In genomic region chr14:96797188-96797942, GRCh38 we compare ENCODE assay signal across 8 cellular contexts.
A peak's percentile ranks its signal among the peaks of the same experiment; 100 is the strongest.
DNase-seq lines count a peak whose midpoint lies in the region; FAIRE-seq and TF ChIP-seq lines count a peak whose summit lies in the region.

Gene VRK1, plus strand, starts transcription at chr14:96797382. Its CDS starts 36,090 bp downstream, at chr14:96833472.

- H3K36me3 ChIP-seq in MM.1S (replicated peaks; ENCODE audit: insufficient read depth, low read length) = no peaks in the 10 kb centered on the region

- H3K9me3 Mint-ChIP-seq in nephron progenitor cell = no peaks in the 10 kb centered on the region
- no peaks in the 10 kb centered on the region for H3K9me3 Mint-ChIP-seq in stimulated activated naive CD8-positive, alpha-beta T cell treated with anti-CD3 and anti-CD28 coated beads, Interleukin-15, Interleukin-2, amounts not matched to agents 100 ng/mL and 50 ng/mL, for 24 hours

- H3K9me3 ChIP-seq in MM.1S (replicated peaks; ENCODE audit: insufficient read depth, low read length) = no peaks in the 10 kb centered on the region

- TF ChIP-seq CTCF in MM.1S (IDR thresholded peaks at IDR 0.05; ENCODE audit: low read length) = no peak
- no peak for TF ChIP-seq CTCF in nephron progenitor cell (IDR thresholded peaks at IDR 0.05)

- no peaks in the 10 kb centered on the region for H3K27me3 ChIP-seq in MM.1S (replicated peaks; ENCODE audit: insufficient read depth, low read length)

- peaks cover 4% of the 10 kb centered on the region for H3K27me3 Mint-ChIP-seq in nephron progenitor cell (ENCODE audit: low read depth, poor library complexity)
- H3K27me3 Mint-ChIP-seq in stimulated activated naive CD8-positive, alpha-beta T cell treated with anti-CD3 and anti-CD28 coated beads, Interleukin-15, Interleukin-2, amounts not matched to agents 100 ng/mL and 50 ng/mL, for 24 hours = peaks cover 7% of the 10 kb centered on the region

- peak within 1 kb of the TSS; percentile 87 for H3K27ac Mint-ChIP-seq in nephron progenitor cell
- peak within 1 kb of the TSS; percentile 91 for H3K27ac Mint-ChIP-seq in stimulated activated naive CD8-positive, alpha-beta T cell treated with anti-CD3 and anti-CD28 coated beads, Interleukin-15, Interleukin-2, amounts not matched to agents 100 ng/mL and 50 ng/mL, for 24 hours

- H3K9me2 ChIP-seq in MM.1S (replicated peaks; ENCODE audit: insufficient read depth, low read length) = no peaks in the 10 kb centered on the region

- DNase-seq in HCEC 1CT = peak; percentile 96
- DNase-seq in MM.1S = peak; percentile 88
- peak; percentile 92 for DNase-seq in SHP77 treated with DMSO at 0.1 percent for 48 hours (lab: John Stamatoyannopoulos, UW)
- peak; percentile 94 for DNase-seq in activated effector memory CD4-positive, alpha-beta T cell treated with Interleukin-2 at 50 U/mL for 16 hours
- peak; percentile 85 for DNase-seq in fibroblast of the conjunctiva (ENCODE audit: low read depth)
- DNase-seq in nephron progenitor cell = peak; percentile 97

- no peaks in the 10 kb centered on the region; the same call in 1 of the 2 replicates for H4K20me1 ChIP-seq in MM.1S (ENCODE audit: insufficient read depth, low read length)

- H3K4me1 Mint-ChIP-seq in nephron progenitor cell = peaks cover 53% of the 10 kb centered on the region
- peaks cover 33% of the 10 kb centered on the region for H3K4me1 Mint-ChIP-seq in stimulated activated naive CD8-positive, alpha-beta T cell treated with anti-CD3 and anti-CD28 coated beads, Interleukin-15, Interleukin-2, amounts not matched to agents 100 ng/mL and 50 ng/mL, for 24 hours (ENCODE audit: low read depth)

- H3K4me2 ChIP-seq in MM.1S (ENCODE audit: low read depth, low read length) = peak within 1 kb of the TSS; percentile 74

- peak within 1 kb of the TSS; percentile 69 for H2AFZ ChIP-seq in MM.1S (ENCODE audit: low read length)

- peaks cover 47% of the 10 kb centered on the region for H3K79me2 ChIP-seq in MM.1S (ENCODE audit: low read length)

- peak within 1 kb of the TSS; percentile 68; the same call in 1 of the 2 replicates for H3K27ac ChIP-seq in MM.1S (ENCODE audit: low read length)

- H3K36me3 Mint-ChIP-seq in nephron progenitor cell (ENCODE audit: low read depth) = no peaks in the 10 kb centered on the region
- H3K36me3 Mint-ChIP-seq in stimulated activated naive CD8-positive, alpha-beta T cell treated with anti-CD3 and anti-CD28 coated beads, Interleukin-15, Interleukin-2, amounts not matched to agents 100 ng/mL and 50 ng/mL, for 24 hours (ENCODE audit: low read depth) = peaks cover 4% of the 10 kb centered on the region

- FAIRE-seq in G401.6 (lab: Jason Lieb, UNC) = peak; percentile 98

- H3K4me1 ChIP-seq in MM.1S (ENCODE audit: low read length) = no peaks in the 10 kb centered on the region

- peak within 1 kb of the TSS; percentile 76 for H3K4me3 ChIP-seq in MM.1S (ENCODE audit: low read length)

- H3F3A ChIP-seq in MM.1S (ENCODE audit: insufficient read depth, low read length) = no peaks in the 10 kb centered on the region

- peak within 1 kb of the TSS; percentile 91 for H3K4me3 Mint-ChIP-seq in nephron progenitor cell
- peak within 1 kb of the TSS; percentile 87 for H3K4me3 Mint-ChIP-seq in stimulated activated naive CD8-positive, alpha-beta T cell treated with anti-CD3 and anti-CD28 coated beads, Interleukin-15, Interleukin-2, amounts not matched to agents 100 ng/mL and 50 ng/mL, for 24 hours

- H3K9ac ChIP-seq in MM.1S (ENCODE audit: low read length) = peak within 1 kb of the TSS; percentile 77

Comparison
In these comparisons a context has a peak if more than half of its experiments do, and no peak if none do; other contexts are left out.
1. Peak in every context shown above with its lines: DNase-seq, H3K4me3 ChIP-seq and H3K27ac ChIP-seq.